ENCODE assay signal across 11 cellular contexts in genomic region chr2:226660524-226660923, GRCh38.
DNase-seq lines count a peak whose midpoint lies in the region; ATAC-seq and TF ChIP-seq lines count a peak whose summit lies in the region.
"Had no signal": no experiment of that assay in that cellular context is flagged by ENCODE, and none has a peak within 500 bp of the region (broad histone marks: within the 10 kb centered on the region; RNA-seq: fewer than 3 reads in every experiment).

No MANE protein-coding gene starts in this region.

- peak overlapping the region; percentile 75; the same call in 2 of the 3 replicates for H2BK15ac ChIP-seq in IMR-90 (ENCODE audit: low read depth, low read length)

- peak overlapping the region; percentile 91 for H3K4ac ChIP-seq in IMR-90 (ENCODE audit: low read depth, low read length)

- dilution Hi-C loops in IMR-90 (cut with HindIII; ENCODE audit: low sequenced_read_pairs, unreplicated experiment) = no loop called here

- intact Hi-C loops in IMR-90 (cut with micrococcal nuclease) = loop anchor here (5.0 to 10.0 kb wide), 2 partner anchors 543 to 986 kb away; no protein-coding TSS in a partner anchor

- H3K23ac ChIP-seq in IMR-90 (ENCODE audit: low read depth, low read length) = peak overlapping the region; percentile 71

- H2BK20ac ChIP-seq in IMR-90 (ENCODE audit: low read depth, low read length) = peak overlapping the region; percentile 87

- H3K9me1 ChIP-seq in IMR-90 (ENCODE audit: insufficient read depth, low read length) = peaks cover 6% of the 10 kb centered on the region; the same call in 1 of the 2 replicates

- H3K27ac ChIP-seq in IMR-90 (ENCODE audit: insufficient read depth, low read length) = peak overlapping the region; percentile 45
- H3K27ac ChIP-seq in thoracic aorta = peak overlapping the region; percentile 75 to 80
- H3K27ac ChIP-seq: VCaP had no signal

- peak overlapping the region; percentile 3; the same call in 1 of the 2 replicates for H3K4me2 ChIP-seq in IMR-90 (ENCODE audit: low read depth, low read length)

- no peak for TF ChIP-seq POLR2A in IMR-90 (IDR thresholded peaks at IDR 0.05; ENCODE audit: low read depth, low read length)

- TF ChIP-seq CTCF in IMR-90 (conservative IDR thresholded peaks at IDR 0.05; ENCODE audit: low read depth, low read length) (no peak), thoracic aorta (IDR thresholded peaks at IDR 0.05) (no peak)

- H3K4me1 ChIP-seq in IMR-90 (ENCODE audit: control insufficient read depth, insufficient read depth, low read length) (peaks cover 12% of the 10 kb centered on the region), thoracic aorta (ENCODE audit: control insufficient read depth in 1 of 2, low read depth in 2 of 2) (peaks cover 27 to 54% of the 10 kb centered on the region in 2 donors)

- H2AK5ac ChIP-seq in IMR-90 (ENCODE audit: low read depth, low read length) = peak overlapping the region; percentile 29; the same call in 1 of the 2 replicates

- H4K8ac ChIP-seq in IMR-90 (ENCODE audit: low read depth in 2 of 2, low read length in 2 of 2) = peak overlapping the region; percentile 56 to 86

- H4K91ac ChIP-seq in IMR-90 (ENCODE audit: insufficient read depth, low read depth, low read length) = peak overlapping the region; percentile 37

- peak overlapping the region; percentile 74 for H2AK9ac ChIP-seq in IMR-90 (replicated peaks; ENCODE audit: low read depth, low read length, poor library complexity)

- H3K18ac ChIP-seq in IMR-90 (ENCODE audit: low read depth, low read length) = peak overlapping the region; percentile 73

- peak overlapping the region; percentile 33 for H2AFZ ChIP-seq in IMR-90 (replicated peaks; ENCODE audit: low read length, poor library complexity)

- no peaks in the 10 kb centered on the region for H3K9me3 ChIP-seq in IMR-90 (ENCODE audit: control insufficient read depth, insufficient read depth, low read length)
- no peaks in the 10 kb centered on the region for H3K9me3 ChIP-seq in thoracic aorta

- H3K27me3 ChIP-seq in IMR-90 (ENCODE audit: control insufficient read depth, insufficient read depth, low read length) = no peaks in the 10 kb centered on the region
- H3K27me3 ChIP-seq in thoracic aorta (replicated peaks; ENCODE audit: insufficient read depth) = no peaks in the 10 kb centered on the region

- H3K36me3 ChIP-seq in IMR-90 (ENCODE audit: control insufficient read depth, insufficient read depth, low read length) (no peaks in the 10 kb centered on the region), thoracic aorta (no peaks in the 10 kb centered on the region)

- in situ Hi-C loops in IMR-90 (cut with MboI; ENCODE audit: low sequenced_read_pairs) = no loop called here

- ATAC-seq in IMR-90 (ENCODE audit: low read depth) (peak; percentile 59), thoracic aorta (ENCODE audit: insufficient number of reproducible peaks, low FRiP score, low read depth) (peak; percentile 81), GM19452 (IDR thresholded peaks at IDR 0.05; ENCODE audit: unreplicated experiment) (no peak), HG02642 (IDR thresholded peaks at IDR 0.05; ENCODE audit: poor library complexity, unreplicated experiment) (no peak)
- no peak for ATAC-seq in activated CD4-positive, CD25-positive, alpha-beta regulatory T cell treated with anti-CD3 and anti-CD28 coated beads, Interleukin-2, amount 50 U/mL, for 24 hours

- H3K9ac ChIP-seq in IMR-90 (ENCODE audit: low read depth, low read length) = no peak overlapping the region

- no TSS peak for BruUV-seq in IMR-90 (replicated peaks; lab: Mats Ljungman, UMichigan)

- H4K20me1 ChIP-seq in IMR-90 (ENCODE audit: insufficient read depth, low read length) = no peaks in the 10 kb centered on the region

- POLR2A ChIA-PET in IMR-90 (lab: Charles Lee; ENCODE audit: unreplicated experiment) = no interaction called here

- H4K5ac ChIP-seq in IMR-90 (ENCODE audit: low read depth, low read length) = peak overlapping the region; percentile 57

- H3K79me1 ChIP-seq in IMR-90 (ENCODE audit: low read depth in 1 of 2, low read length in 2 of 2) = peaks cover 0 to 11% of the 10 kb centered on the region in 2 experiments; a peak in 2 of 4 replicates

- CTCF ChIA-PET in IMR-90 (lab: Yijun Ruan, JAX) = interaction anchor here (0.7 kb wide), 1 partner anchor 97 kb away, joined by 3 read pairs; no protein-coding TSS in a partner anchor

- H2BK5ac ChIP-seq in IMR-90 (ENCODE audit: low read depth, low read length, poor library complexity, severe bottlenecking) = peak overlapping the region; percentile 59

- H3K14ac ChIP-seq in IMR-90 (replicated peaks; ENCODE audit: low read depth, low read length) = peak overlapping the region; percentile 74

- H3K4me3 ChIP-seq in IMR-90 (ENCODE audit: insufficient read depth, low read depth, low read length) = no peak overlapping the region
- H3K4me3 ChIP-seq in thoracic aorta = no peak overlapping the region

- WGBS in IMR-90 (ENCODE audit: extremely low coverage in 2 of 2, insufficient read length in 1 of 2), 2 experiments = 17% methylated on average over 1 of the region's 1 CpG; no CpG with 5 or more reads in 1 of the 2 experiments

- H2BK120ac ChIP-seq in IMR-90 (ENCODE audit: low read depth, low read length) = peak overlapping the region; percentile 77

- TF ChIP-seq RAD21 in IMR-90 (IDR thresholded peaks at IDR 0.05; ENCODE audit: low read length) = no peak

- DNase-seq in IMR-90 = peak; percentile 85
- peak; percentile 65 for DNase-seq in astrocyte of the hippocampus (ENCODE audit: low read depth, low spot score)
- DNase-seq in kidney tubule cell (ENCODE audit: low spot score) = peak; percentile 81
- DNase-seq in thoracic aorta (ENCODE audit: low spot score) = peak; percentile 50
- DNase-seq in inferior parietal cortex (ENCODE audit: extremely low spot score) = no peak
- DNase-seq: midbrain, NCI-H146 had no signal

- 0 out of 2 replicates have a peak overlapping the region, but pooled peaks have one; percentile 7 for H3K56ac ChIP-seq in IMR-90 (ENCODE audit: extremely low read depth, insufficient read depth, low read length)

TF ChIP-seq in IMR-90, 13 proteins besides CTCF, POLR2A, EP300 and RAD21:
- no peak for TF ChIP-seq ELK1 (IDR thresholded peaks at IDR 0.05; ENCODE audit: borderline replicate concordance, low read depth, low read length)
- TF ChIP-seq CEBPB (IDR thresholded peaks at IDR 0.05; ENCODE audit: low read depth, low read length) = peak; percentile 97

Comparison
In these comparisons a context has a peak if more than half of its experiments do, and no peak if none do; other contexts are left out.
1. ATAC-seq: peak in IMR-90 (single experiment) and thoracic aorta (single experiment); none in GM19452 (single experiment), activated CD4-positive, CD25-positive, alpha-beta regulatory T cell treated with anti-CD3 and anti-CD28 coated beads, Interleukin-2, amount 50 U/mL, for 24 hours (0 of 2) and HG02642 (single experiment).